In the genomic region with DNA sequence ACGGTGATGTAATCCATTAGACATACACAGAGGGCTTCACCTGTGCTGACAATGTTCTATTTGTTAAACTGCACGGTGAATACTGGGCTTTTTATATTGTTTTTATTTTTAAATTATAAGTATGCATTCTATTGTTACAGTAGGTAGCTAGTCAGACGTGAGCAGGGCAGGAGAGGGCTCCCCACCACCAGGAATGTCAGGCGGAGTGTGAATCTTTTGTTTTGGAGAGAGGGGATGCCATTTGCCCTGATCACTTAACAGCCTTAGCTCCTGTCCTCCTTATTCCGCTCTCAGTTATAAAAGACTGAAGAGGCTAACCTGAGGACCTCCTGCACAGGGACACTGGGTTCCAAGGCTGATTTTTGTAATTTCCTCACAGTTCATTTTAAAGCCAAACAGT, we compare ENCODE assay signal across 19 cellular contexts.
"Had no signal": no experiment of that assay in that cellular context is flagged by ENCODE, and none has a peak within 500 bp of the region (broad histone marks: within the 10 kb centered on the region; RNA-seq: fewer than 3 reads in every experiment).

No MANE protein-coding gene starts in this region.

- H3K27ac ChIP-seq: epithelial cell of prostate, esophagus squamous epithelium, gastroesophageal sphincter, right atrium auricular region, sigmoid colon, skin epidermis, testis, tibial nerve, upper lobe of right lung, vagina had no signal

- H3K4me3 Mint-ChIP-seq: naive thymus-derived CD4-positive, alpha-beta T cell; stimulated activated naive B cell treated with anti-CD40 and anti-IgM and Interleukin-4, amounts not matched to agents 10 μg/mL and 1 μg/mL and 100 μg/mL, for 72 hours; stimulated activated naive CD8-positive, alpha-beta T cell treated with anti-CD3 and anti-CD28 coated beads, Interleukin-15, amount 100 ng/mL, for 72 hours had no signal

- H3K9me3 Mint-ChIP-seq: stimulated activated naive CD8-positive, alpha-beta T cell treated with anti-CD3 and anti-CD28 coated beads, Interleukin-15, amount 100 ng/mL, for 72 hours had no signal

- H3K9me3 ChIP-seq: esophagus squamous epithelium, gastroesophageal sphincter, right atrium auricular region, sigmoid colon, testis, tibial nerve, upper lobe of right lung, vagina had no signal

- H3K27me3 Mint-ChIP-seq: stimulated activated naive B cell treated with anti-CD40 and anti-IgM and Interleukin-4, amounts not matched to agents 10 μg/mL and 1 μg/mL and 100 μg/mL, for 72 hours had no signal

- DNase-seq: effector memory CD4-positive, alpha-beta T cell; esophagus squamous epithelium; foreskin fibroblast; islet precursor cell; left cardiac atrium; naive thymus-derived CD4-positive, alpha-beta T cell; sigmoid colon; stimulated activated CD4-positive, alpha-beta T cell treated with anti-CD3 and anti-CD28 coated beads, Interleukin-2, amount 100 ng/mL, for 24 hours; stimulated activated CD4-positive, alpha-beta T cell treated with anti-CD3 and anti-CD28 coated beads, Interleukin-4, amount 100 ng/mL, for 4 hours; stimulated activated naive B cell treated with anti-CD40 and anti-IgM and Interleukin-4, amounts not matched to agents 10 μg/mL and 1 μg/mL and 100 μg/mL, for 72 hours; stimulated activated naive CD8-positive, alpha-beta T cell treated with anti-CD3 and anti-CD28 coated beads, Interleukin-15, amount 100 ng/mL, for 72 hours; testis; upper lobe of right lung had no signal

- H3K4me1 ChIP-seq: esophagus squamous epithelium, gastroesophageal sphincter, right atrium auricular region, sigmoid colon, testis, tibial nerve, upper lobe of right lung, vagina had no signal

- H3K4me1 Mint-ChIP-seq: stimulated activated naive B cell treated with anti-CD40 and anti-IgM and Interleukin-4, amounts not matched to agents 10 μg/mL and 1 μg/mL and 100 μg/mL, for 72 hours; stimulated activated naive CD8-positive, alpha-beta T cell treated with anti-CD3 and anti-CD28 coated beads, Interleukin-15, amount 100 ng/mL, for 72 hours had no signal

- H3K27ac Mint-ChIP-seq: naive thymus-derived CD4-positive, alpha-beta T cell; stimulated activated naive B cell treated with anti-CD40 and anti-IgM and Interleukin-4, amounts not matched to agents 10 μg/mL and 1 μg/mL and 100 μg/mL, for 72 hours; stimulated activated naive CD8-positive, alpha-beta T cell treated with anti-CD3 and anti-CD28 coated beads, Interleukin-15, amount 100 ng/mL, for 72 hours had no signal

- H3K36me3 Mint-ChIP-seq: naive thymus-derived CD4-positive, alpha-beta T cell; stimulated activated naive B cell treated with anti-CD40 and anti-IgM and Interleukin-4, amounts not matched to agents 10 μg/mL and 1 μg/mL and 100 μg/mL, for 72 hours had no signal

- H3K27me3 ChIP-seq: esophagus squamous epithelium, gastroesophageal sphincter, right atrium auricular region, sigmoid colon, testis, tibial nerve, upper lobe of right lung, vagina had no signal

- H3K4me3 ChIP-seq: esophagus squamous epithelium, gastroesophageal sphincter, right atrium auricular region, sigmoid colon, skin epidermis, testis, tibial nerve, upper lobe of right lung, vagina had no signal
